In the genomic region with DNA sequence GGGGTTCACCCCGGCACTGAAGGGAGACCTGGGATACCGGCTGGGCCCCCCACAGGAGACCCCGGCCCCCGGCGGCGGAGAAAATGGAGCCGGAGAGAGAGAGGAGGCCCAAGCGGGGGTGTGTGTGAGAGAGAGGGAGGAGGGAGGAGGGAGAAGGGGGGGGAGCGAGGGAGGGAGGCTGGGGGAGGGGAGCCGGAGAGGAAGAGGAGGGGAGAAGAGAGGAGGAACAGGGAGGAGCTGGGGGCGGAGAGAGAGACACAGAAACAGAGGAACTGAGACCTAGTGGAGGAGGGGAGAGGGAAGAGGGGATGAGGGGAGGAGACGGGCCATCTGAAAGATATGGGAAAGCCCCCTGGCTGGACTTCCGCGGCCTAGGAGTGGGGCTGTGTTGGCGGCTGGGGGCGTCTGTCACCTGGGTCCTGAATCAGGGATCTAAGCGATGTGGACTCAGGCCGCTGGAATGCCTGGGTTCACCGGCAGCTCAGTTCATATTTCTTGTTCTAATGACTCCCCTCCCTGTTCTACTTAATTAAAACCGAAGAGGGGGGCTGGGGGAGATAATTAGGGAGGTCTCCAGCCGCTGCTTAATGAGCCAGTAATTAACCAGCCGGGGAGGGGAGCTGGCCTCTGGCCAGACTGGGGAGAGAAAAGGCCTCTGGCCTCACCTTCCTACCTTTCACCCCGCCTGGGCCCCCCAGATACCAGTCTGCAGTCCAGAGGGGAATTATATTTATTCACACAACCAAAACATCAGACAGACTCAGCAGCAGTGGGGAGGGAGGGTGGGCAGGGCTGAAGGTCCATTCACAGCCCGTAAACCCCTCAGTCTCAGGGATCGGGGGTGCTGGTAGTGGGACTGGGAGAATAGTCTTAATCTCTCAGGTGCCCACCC, we compare ENCODE assay signal across 8 cellular contexts. TPM values are rescaled to one million over a fixed set of nuclear protein-coding genes. Genes with fewer than 3 reads are reported as not detected.
DNase-seq lines count a peak whose midpoint lies in the region; ATAC-seq lines count a peak whose summit lies in the region.

PBX2 (minus strand) TSS at position 149 of the 892 bp plus-strand sequence. CDS start 287 bp downstream, outside the sequence.

- no peaks in the 10 kb centered on the region for H3K27me3 ChIP-seq in BLaER1
- H3K27me3 ChIP-seq in HUES64 (ENCODE audit: insufficient read depth, low read length), result no peaks in the 10 kb centered on the region

- H3K9me3 ChIP-seq in BLaER1 (no peaks in the 10 kb centered on the region), HUES64 (ENCODE audit: insufficient read depth, low read depth, low read length) (no peaks in the 10 kb centered on the region)

- H3K4me1 ChIP-seq in BLaER1 (peaks cover 76% of the 10 kb centered on the region), HUES64 (ENCODE audit: insufficient read depth, low read length) (peaks cover 32% of the 10 kb centered on the region)

- peak within 1 kb of the TSS; percentile 95 for H3K27ac ChIP-seq in BLaER1
- peak within 1 kb of the TSS; percentile 83 for H3K27ac ChIP-seq in HUES64 (ENCODE audit: low read depth, low read length)

- H3K4me3 ChIP-seq in BLaER1 (peak within 1 kb of the TSS; percentile 80), HUES64 (ENCODE audit: low read length) (peak within 1 kb of the TSS; percentile 77)

- 1% methylated on average over 20 of the region's 25 CpGs for WGBS in HUES64

- DNase-seq in OCI-M1 (lab: John Stamatoyannopoulos, UW) (peak; percentile 98), activated T-cell treated with anti-CD3 and anti-CD28 coated beads for 24 hours (ENCODE audit: low read depth) (peak; percentile 79), epidermal melanocyte (ENCODE audit: insufficient read length, low spot score) (peak; percentile 33), middle frontal gyrus (ENCODE audit: extremely low spot score, low spot score) (peak; percentile 65)
- peak; percentile 54 to 80 for DNase-seq in stimulated activated CD8-positive, alpha-beta memory T cell treated with anti-CD3 and anti-CD28 coated beads, Interleukin-2, amount 100 ng/mL, for 1 hour (ENCODE audit: low read depth in 2 of 2)

- H3K36me3 ChIP-seq in BLaER1, result peaks cover 26% of the 10 kb centered on the region
- peaks cover 25% of the 10 kb centered on the region for H3K36me3 ChIP-seq in HUES64 (ENCODE audit: insufficient read depth, low read length)

- ATAC-seq in GM19455 (IDR thresholded peaks at IDR 0.05; ENCODE audit: unreplicated experiment), result peak; percentile 44

- H3K4me2 ChIP-seq in BLaER1, result peak within 1 kb of the TSS; percentile 99

- peak within 1 kb of the TSS; percentile 95 for H3K9ac ChIP-seq in BLaER1
- H3K9ac ChIP-seq in HUES64 (ENCODE audit: low read depth, low read length), result peak within 1 kb of the TSS; percentile 75

- H4K20me1 ChIP-seq in BLaER1, result no peaks in the 10 kb centered on the region; the same call in 1 of the 2 replicates

RNA-seq across cellular contexts. Expression of gene PBX2, which starts in this region (rescaled TPM):
- 108 TPM for polyA plus RNA-seq in HUES64 (2013, experiment 1 of 2)
- 120 TPM for polyA plus RNA-seq in HUES64 (2013, experiment 2 of 2)

Comparison
In these comparisons a context has a peak if more than half of its experiments do, and no peak if none do; other contexts are left out.
1. Peak in every context shown above with its lines: DNase-seq, ATAC-seq, H3K4me3 ChIP-seq and H3K27ac ChIP-seq.
2. DNase-seq: peak in every context shown above with its lines; median percentile 98 in OCI-M1; 79 in activated T-cell treated with anti-CD3 and anti-CD28 coated beads for 24 hours; 67 in stimulated activated CD8-positive, alpha-beta memory T cell treated with anti-CD3 and anti-CD28 coated beads, Interleukin-2, amount 100 ng/mL, for 1 hour; 65 in middle frontal gyrus; 33 in epidermal melanocyte.